ENCODE assay signal across 22 cellular contexts in genomic region chr22:20127318-20127868, GRCh38. TPM values are rescaled to one million over a fixed set of nuclear protein-coding genes. Genes with fewer than 3 reads are reported as not detected.
DNase-seq lines count a peak whose midpoint lies in the region; TF ChIP-seq lines count a peak whose summit lies in the region.
"Had no signal": no experiment of that assay in that cellular context is flagged by ENCODE, and none has a peak within 500 bp of the region (broad histone marks: within the 10 kb centered on the region; RNA-seq: fewer than 3 reads in every experiment).

No MANE protein-coding gene starts in this region.

- no peak overlapping the region for H3K4me3 ChIP-seq in neural progenitor cell
- no peak overlapping the region for H3K4me3 ChIP-seq in SK-N-SH (ENCODE audit: low read depth in 2 of 2, low read length in 1 of 2)
- H3K4me3 ChIP-seq: colonic mucosa, right atrium auricular region, SK-N-MC, uterus had no signal

- WGBS in SK-N-SH (ENCODE audit: low lambda C conversion rate), result 96% methylated on average over 11 of the region's 15 CpGs

- H3K27ac Mint-ChIP-seq in activated naive CD4-positive, alpha-beta T cell treated with anti-CD3 and anti-CD28 coated beads for 36 hours, result peak overlapping the region; percentile 25
- no peak overlapping the region for H3K27ac Mint-ChIP-seq in neural progenitor cell
- H3K27ac Mint-ChIP-seq: activated B cell treated with CpG ODN at 0.5 μM for 24 hours; activated T-cell treated with anti-CD3 and anti-CD28 coated beads, Interleukin-2, amount 50 U/mL, for 72 hours; HFFc6 had no signal

- DNase-seq in activated naive CD4-positive, alpha-beta T cell treated with anti-CD3 and anti-CD28 coated beads for 36 hours, result no peak
- DNase-seq in activated naive CD4-positive, alpha-beta T cell (lab: John Stamatoyannopoulos, UW), result no peak
- DNase-seq in RWPE1 (ENCODE audit: low spot score) (no peak), neural progenitor cell (ENCODE audit: low spot score) (no peak), SK-N-SH (no peak)
- DNase-seq in effector CD4-positive, alpha-beta T cell, result no peak
- DNase-seq: activated B cell treated with CpG ODN at 0.5 μM for 24 hours; activated CD8-positive, alpha-beta memory T cell treated with anti-CD3 and anti-CD28 coated beads for 24 hours; activated T-cell treated with anti-CD3 and anti-CD28 coated beads, Interleukin-2, amount 50 U/mL, for 72 hours; colonic mucosa; HFFc6; kidney glomerular epithelial cell; mammary epithelial cell; NCI-H1105 treated with DMSO at 0.1 percent for 48 hours; NCI-H2081; NK-92 treated with Interleukin-12 subunit alpha and Interleukin-12 subunit beta, amount 100 ng/mL, for 24 hours; uterus had no signal

- CTCF ChIA-PET in activated naive CD4-positive, alpha-beta T cell treated with anti-CD3 and anti-CD28 coated beads for 36 hours (lab: Charles Lee), result no interaction called here
- CTCF ChIA-PET in RWPE1 (lab: Yijun Ruan, JAX) (no interaction called here), SK-N-SH (lab: Yijun Ruan, JAX) (no interaction called here)

- H3K9me3 Mint-ChIP-seq in activated naive CD4-positive, alpha-beta T cell treated with anti-CD3 and anti-CD28 coated beads for 36 hours, result no peaks in the 10 kb centered on the region
- H3K9me3 Mint-ChIP-seq in neural progenitor cell, result no peaks in the 10 kb centered on the region
- H3K9me3 Mint-ChIP-seq: activated B cell treated with CpG ODN at 0.5 μM for 24 hours; activated T-cell treated with anti-CD3 and anti-CD28 coated beads, Interleukin-2, amount 50 U/mL, for 72 hours; HFFc6 had no signal

- intact Hi-C loops in activated naive CD4-positive, alpha-beta T cell treated with anti-CD3 and anti-CD28 coated beads for 36 hours (cut with micrococcal nuclease), result no loop called here

- no peak overlapping the region for H3K4me2 ChIP-seq in neural progenitor cell
- H3K4me2 ChIP-seq in SK-N-SH, result no peak overlapping the region

- H3K27ac ChIP-seq in RWPE1 (peak overlapping the region; percentile 86), neural progenitor cell (peak overlapping the region; percentile 63), SK-N-SH (ENCODE audit: low read depth in 2 of 2, low read length in 1 of 2) (no peak overlapping the region)
- H3K27ac ChIP-seq: colonic mucosa, right atrium auricular region, SK-N-MC, uterus had no signal

- peaks cover 10% of the 10 kb centered on the region for H3K36me3 Mint-ChIP-seq in activated naive CD4-positive, alpha-beta T cell treated with anti-CD3 and anti-CD28 coated beads for 36 hours (ENCODE audit: low read depth)
- H3K36me3 Mint-ChIP-seq in neural progenitor cell, result peaks cover 13% of the 10 kb centered on the region

- TF ChIP-seq RAD21 in SK-N-SH (IDR thresholded peaks at IDR 0.05; ENCODE audit: low read length), result no peak

- H3K36me3 ChIP-seq in neural progenitor cell (no peaks in the 10 kb centered on the region), SK-N-SH (replicated peaks in 1 of 2; ENCODE audit: control insufficient read depth in 1 of 2, insufficient read depth in 2 of 2, low read length in 1 of 2) (peaks cover 7 to 49% of the 10 kb centered on the region in 2 experiments)
- H3K36me3 ChIP-seq: uterus had no signal

- H3K79me2 ChIP-seq in neural progenitor cell (ENCODE audit: low read depth) (peaks cover 28% of the 10 kb centered on the region), SK-N-SH (ENCODE audit: insufficient read depth) (peaks cover 22% of the 10 kb centered on the region)

- H3K4me3 Mint-ChIP-seq in activated naive CD4-positive, alpha-beta T cell treated with anti-CD3 and anti-CD28 coated beads for 36 hours, result no peak overlapping the region
- no peak overlapping the region for H3K4me3 Mint-ChIP-seq in neural progenitor cell
- H3K4me3 Mint-ChIP-seq: activated B cell treated with CpG ODN at 0.5 μM for 24 hours; activated T-cell treated with anti-CD3 and anti-CD28 coated beads, Interleukin-2, amount 50 U/mL, for 72 hours; HFFc6 had no signal

- H3K9me2 ChIP-seq in SK-N-SH, result no peaks in the 10 kb centered on the region

- peaks cover 61% of the 10 kb centered on the region for H3F3A ChIP-seq in neural progenitor cell (ENCODE audit: low read depth)
- peaks cover 18% of the 10 kb centered on the region for H3F3A ChIP-seq in SK-N-SH (replicated peaks; ENCODE audit: insufficient read depth)

- H3K9me3 ChIP-seq in neural progenitor cell (ENCODE audit: low read depth) (no peaks in the 10 kb centered on the region), SK-N-SH (no peaks in the 10 kb centered on the region)
- H3K9me3 ChIP-seq: colonic mucosa, right atrium auricular region, uterus had no signal

- H3K9ac ChIP-seq in neural progenitor cell, result no peak overlapping the region
- no peak overlapping the region for H3K9ac ChIP-seq in SK-N-SH

- TF ChIP-seq CTCF in RWPE1 (conservative IDR thresholded peaks at IDR 0.05; ENCODE audit: low read depth) (no peak), neural progenitor cell (IDR thresholded peaks at IDR 0.05) (no peak), SK-N-SH (IDR thresholded peaks at IDR 0.05) (no peak)

- H3K4me1 ChIP-seq in neural progenitor cell (peaks cover 2% of the 10 kb centered on the region), SK-N-SH (ENCODE audit: control insufficient read depth in 1 of 2, insufficient read depth in 2 of 2, low read depth in 1 of 2, low read length in 1 of 2) (peaks cover 0 to 8% of the 10 kb centered on the region in 2 experiments; a peak in 1 of 4 replicates)

- no peak for TF ChIP-seq EP300 in SK-N-SH (IDR thresholded peaks at IDR 0.05; ENCODE audit: borderline replicate concordance in 1 of 2, low read depth in 1 of 2, low read length in 1 of 2)

- H3K27me3 ChIP-seq in neural progenitor cell (no peaks in the 10 kb centered on the region), SK-N-SH (ENCODE audit: insufficient read depth) (no peaks in the 10 kb centered on the region)
- H3K27me3 ChIP-seq: colonic mucosa, right atrium auricular region, uterus had no signal

- H4K20me1 ChIP-seq in neural progenitor cell (ENCODE audit: low read depth), result peaks cover 64% of the 10 kb centered on the region
- peaks cover 4% of the 10 kb centered on the region; the same call in 1 of the 2 replicates for H4K20me1 ChIP-seq in SK-N-SH (ENCODE audit: insufficient read depth)

- H2AFZ ChIP-seq in neural progenitor cell (replicated peaks) (no peak overlapping the region), SK-N-SH (ENCODE audit: low read depth) (no peak overlapping the region)

- POLR2A ChIA-PET in RWPE1 (lab: Yijun Ruan, JAX; ENCODE audit: low non-redundant PET) (interaction anchor here (0.6 kb wide), 1 partner anchor 12 kb away, joined by 3 read pairs; no protein-coding TSS in a partner anchor), SK-N-SH (lab: Yijun Ruan, JAX) (interaction anchor here (1.5 kb wide), 1 partner anchor 14 kb away, joined by 5 read pairs; no protein-coding TSS in a partner anchor)

- peaks cover 15% of the 10 kb centered on the region for H3K4me1 Mint-ChIP-seq in activated naive CD4-positive, alpha-beta T cell treated with anti-CD3 and anti-CD28 coated beads for 36 hours (ENCODE audit: low read depth)
- peaks cover 4% of the 10 kb centered on the region for H3K4me1 Mint-ChIP-seq in neural progenitor cell

- H3K27me3 Mint-ChIP-seq in activated naive CD4-positive, alpha-beta T cell treated with anti-CD3 and anti-CD28 coated beads for 36 hours (ENCODE audit: low read depth), result no peaks in the 10 kb centered on the region
- H3K27me3 Mint-ChIP-seq in neural progenitor cell (ENCODE audit: insufficient read depth, low read depth), result peaks cover 5% of the 10 kb centered on the region
- H3K27me3 Mint-ChIP-seq: activated B cell treated with CpG ODN at 0.5 μM for 24 hours had no signal

TF ChIP-seq in SK-N-SH, 30 proteins besides CTCF, POLR2A, EP300 and RAD21 (continues in another document):
- TF ChIP-seq YY1 (IDR thresholded peaks at IDR 0.05; ENCODE audit: low read depth), result no peak

RNA-seq across cellular contexts. Expression of gene ZDHHC8, which starts 4.2 kb away (rescaled TPM):
- 10 to 100 TPM; 26.4 to 31.3 TPM for total RNA-seq in activated naive CD4-positive, alpha-beta T cell treated with anti-CD3 and anti-CD28 coated beads for 36 hours
- 7.1 and 11.4 TPM in 2 replicates for total RNA-seq in neural progenitor cell (ENCODE audit: low replicate concordance)
- polyA plus RNA-seq in SK-N-SH (2012; rRNA removed), result 36.5 and 65.3 TPM in 2 replicates
- polyA plus RNA-seq in SK-N-SH (2012; cell fraction: cytosol; rRNA removed), result 21.9 and 35.0 TPM in 2 replicates
- polyA plus RNA-seq in SK-N-SH (2012; cell fraction: nucleus; rRNA removed), result 436 and 508 TPM in 2 replicates

RNA-seq across cellular contexts. Expression of gene TRMT2A, which starts 10.4 kb away (rescaled TPM):
- 10 to 100 TPM; 51.8 to 57.9 TPM for total RNA-seq in activated naive CD4-positive, alpha-beta T cell treated with anti-CD3 and anti-CD28 coated beads for 36 hours
- total RNA-seq in neural progenitor cell (ENCODE audit: low replicate concordance), result 24.3 and 39.7 TPM in 2 replicates
- 54.6 and 73.1 TPM in 2 replicates for polyA plus RNA-seq in SK-N-SH (2012; rRNA removed)
- polyA plus RNA-seq in SK-N-SH (2012; cell fraction: cytosol; rRNA removed), result 7.9 and 12.8 TPM in 2 replicates
- polyA plus RNA-seq in SK-N-SH (2012; cell fraction: nucleus; rRNA removed), result 409 and 434 TPM in 2 replicates

RNA-seq across cellular contexts. Expression of gene RANBP1, which starts 11.5 kb away (rescaled TPM):
- total RNA-seq in activated naive CD4-positive, alpha-beta T cell treated with anti-CD3 and anti-CD28 coated beads for 36 hours, result 100 to 1,000 TPM; 445 to 455 TPM
- total RNA-seq in neural progenitor cell (ENCODE audit: low replicate concordance), result 874 and 918 TPM in 2 replicates
- 288 and 502 TPM in 2 replicates for polyA plus RNA-seq in SK-N-SH (2012; rRNA removed)
- polyA plus RNA-seq in SK-N-SH (2012; cell fraction: cytosol; rRNA removed), result 421 and 483 TPM in 2 replicates
- 259 and 349 TPM in 2 replicates for polyA plus RNA-seq in SK-N-SH (2012; cell fraction: nucleus; rRNA removed)

RNA-seq across cellular contexts. Expression of gene CCDC188, which starts 23.5 kb away (rescaled TPM):
- total RNA-seq in activated naive CD4-positive, alpha-beta T cell treated with anti-CD3 and anti-CD28 coated beads for 36 hours, result not detected
- not detected in 2 replicates for total RNA-seq in neural progenitor cell (ENCODE audit: low replicate concordance)
- 21.1 and 24.0 TPM in 2 replicates for polyA plus RNA-seq in SK-N-SH (2012; rRNA removed)
- polyA plus RNA-seq in SK-N-SH (2012; cell fraction: cytosol; rRNA removed), result 4.4 and 6.7 TPM in 2 replicates
- 141 and 175 TPM in 2 replicates for polyA plus RNA-seq in SK-N-SH (2012; cell fraction: nucleus; rRNA removed)
- total RNA-seq: A673; activated B cell treated with CpG ODN at 0.5 μM for 24 hours; activated T-cell treated with anti-CD3 and anti-CD28 coated beads, Interleukin-2, amount 50 U/mL, for 72 hours; NCI-H460; RPMI7951 had no signal

RNA-seq across cellular contexts. Expression of gene DGCR8, which starts 47.4 kb away (rescaled TPM):
- 10 to 100 TPM; 29.8 to 36.5 TPM for total RNA-seq in activated naive CD4-positive, alpha-beta T cell treated with anti-CD3 and anti-CD28 coated beads for 36 hours
- 29.1 and 39.7 TPM in 2 replicates for total RNA-seq in neural progenitor cell (ENCODE audit: low replicate concordance)
- polyA plus RNA-seq in SK-N-SH (2012; rRNA removed), result 23.9 and 26.5 TPM in 2 replicates
- 15.0 and 15.8 TPM in 2 replicates for polyA plus RNA-seq in SK-N-SH (2012; cell fraction: cytosol; rRNA removed)
- polyA plus RNA-seq in SK-N-SH (2012; cell fraction: nucleus; rRNA removed), result 107 and 117 TPM in 2 replicates

Comparison
In these comparisons a context has a peak if more than half of its experiments do, and no peak if none do; other contexts are left out.
1. H3K27ac ChIP-seq: peak in RWPE1 (single experiment) and neural progenitor cell (single experiment); none in SK-N-SH (0 of 2).